Comparison of ENCODE assay signal across 8 cellular contexts in the genomic region with DNA sequence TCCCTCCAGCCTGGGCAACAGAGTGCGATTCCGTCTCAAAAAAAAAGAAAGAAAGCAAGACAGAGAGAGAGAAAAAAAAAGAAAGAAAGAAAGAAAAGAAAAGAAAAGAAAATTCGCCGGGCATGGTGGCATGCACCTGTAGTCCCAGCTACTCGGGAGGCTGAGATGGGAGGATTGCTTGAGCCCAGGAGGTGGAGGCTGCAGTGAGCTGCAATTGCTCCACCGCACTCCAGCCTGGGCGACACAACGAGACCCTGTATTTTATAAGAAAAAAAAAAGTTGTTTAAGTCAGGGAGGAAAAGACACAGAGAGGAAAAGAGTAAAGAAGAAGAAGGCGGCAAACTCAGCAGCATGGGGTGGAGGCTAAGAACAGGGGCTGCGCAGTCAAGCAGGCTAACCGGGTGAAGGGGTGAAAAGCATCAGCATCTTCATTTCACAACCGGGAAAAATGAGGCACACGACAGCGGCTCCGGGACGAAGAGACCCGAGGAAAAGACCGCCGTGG. TPM values are rescaled to one million over a fixed set of nuclear protein-coding genes. Genes with fewer than 3 reads are reported as not detected.
DNase-seq lines count a peak whose midpoint lies in the region; ATAC-seq and TF ChIP-seq lines count a peak whose summit lies in the region.

No MANE protein-coding gene starts in this region.

- intact Hi-C loops in left cardiac atrium (cut with DNase I) = loop anchor here in 1 of 2 donors (5.0 kb wide), 3 partner anchors 527 to 832 kb away; no protein-coding TSS in a partner anchor
- intact Hi-C loops in spleen (cut with DNase I; ENCODE audit: low total_unique reads) = no loop called here

- peaks cover under 1% of the 10 kb centered on the region for H3K9me3 Mint-ChIP-seq in T-helper 1 cell treated with Interleukin-12 subunit alpha and Interleukin-12 subunit beta and Interleukin-4 antibody, amounts not matched to agents 30 μg/mL and 1 μg/mL, for 36 hours

- H3K36me3 ChIP-seq in spleen = peaks cover 0 to 28% (median 22%) of the 10 kb centered on the region in 6 donors

- peaks cover 8 to 49% (median 26%) of the 10 kb centered on the region in 6 donors for H3K4me1 ChIP-seq in spleen

- H3K4me3 Mint-ChIP-seq in T-helper 1 cell treated with Interleukin-12 subunit alpha and Interleukin-12 subunit beta and Interleukin-4 antibody, amounts not matched to agents 30 μg/mL and 1 μg/mL, for 36 hours = peak overlapping the region; percentile 97

- peaks cover 32% of the 10 kb centered on the region for H3K4me1 Mint-ChIP-seq in T-helper 1 cell treated with Interleukin-12 subunit alpha and Interleukin-12 subunit beta and Interleukin-4 antibody, amounts not matched to agents 30 μg/mL and 1 μg/mL, for 36 hours (ENCODE audit: low read depth)

- peak overlapping the region; percentile 78 to 95 (median 89) for H3K4me3 ChIP-seq in spleen

- H3K36me3 Mint-ChIP-seq in T-helper 1 cell treated with Interleukin-12 subunit alpha and Interleukin-12 subunit beta and Interleukin-4 antibody, amounts not matched to agents 30 μg/mL and 1 μg/mL, for 36 hours (ENCODE audit: low read depth) = peaks cover 15% of the 10 kb centered on the region

- 22 to 30% (median 27%) methylated on average over 19 of the region's 19 CpGs for WGBS in spleen, 5 donors

- H3K27me3 ChIP-seq in spleen (replicated peaks in 1 of 7) = no peaks in the 10 kb centered on the region

- no peaks in the 10 kb centered on the region for H3K27me3 Mint-ChIP-seq in T-helper 1 cell treated with Interleukin-12 subunit alpha and Interleukin-12 subunit beta and Interleukin-4 antibody, amounts not matched to agents 30 μg/mL and 1 μg/mL, for 36 hours (ENCODE audit: low read depth)

- H3K27ac ChIP-seq in spleen = peak overlapping the region in 6 of 8 donors; percentile 62 to 91 (median 84)

- ATAC-seq in SK-N-SH treated with all-trans-retinoic acid at 6 μM for 48 hours = peak; percentile 16
- ATAC-seq in left cardiac atrium = peak; percentile 3 to 4

- no peak for TF ChIP-seq POLR2A in spleen (IDR thresholded peaks at IDR 0.05)

- peak overlapping the region; percentile 21 for H3K27ac Mint-ChIP-seq in T-helper 1 cell treated with Interleukin-12 subunit alpha and Interleukin-12 subunit beta and Interleukin-4 antibody, amounts not matched to agents 30 μg/mL and 1 μg/mL, for 36 hours

- DNase-seq in T-helper 1 cell = no peak
- no peak for DNase-seq in left cardiac atrium
- no peak for DNase-seq in spleen
- no peak for DNase-seq in DMS114 treated with DMSO at 0.1 percent for 48 hours (lab: John Stamatoyannopoulos, UW; ENCODE audit: unreplicated experiment)
- no peak for DNase-seq in AG08396 (ENCODE audit: low spot score)
- DNase-seq in SIG-M5 treated with dmso at 0.1 percent for 504 hours (lab: John Stamatoyannopoulos, UW; ENCODE audit: unreplicated experiment) = no peak

- TF ChIP-seq CTCF in spleen (IDR thresholded peaks at IDR 0.05 in 8 of 11, conservative IDR thresholded peaks at IDR 0.05 in 3 of 11) = no peak

- H3K9me3 ChIP-seq in spleen = no peaks in the 10 kb centered on the region

TF ChIP-seq in SK-N-SH treated with all-trans-retinoic acid at 6 μM for 48 hours, 23 proteins besides CTCF, POLR2A, EP300 and RAD21:
- TF ChIP-seq ESRRG (CRISPR knock-in tag; IDR thresholded peaks at IDR 0.05) (no peak), RARB (CRISPR knock-in tag; IDR thresholded peaks at IDR 0.05) (no peak), OSR1 (CRISPR knock-in tag; IDR thresholded peaks at IDR 0.05) (no peak), TOX (CRISPR knock-in tag; IDR thresholded peaks at IDR 0.05; ENCODE audit: borderline replicate concordance) (no peak), CSDC2 (CRISPR knock-in tag; IDR thresholded peaks at IDR 0.05) (no peak), ZFP30 (CRISPR knock-in tag; IDR thresholded peaks at IDR 0.05) (no peak), TCF4 (CRISPR knock-in tag; IDR thresholded peaks at IDR 0.05; ENCODE audit: borderline replicate concordance) (no peak), ISL1 (CRISPR knock-in tag; IDR thresholded peaks at IDR 0.05) (no peak), SNAI2 (CRISPR knock-in tag; IDR thresholded peaks at IDR 0.05) (no peak), ARNTL (CRISPR knock-in tag; IDR thresholded peaks at IDR 0.05; ENCODE audit: borderline replicate concordance, low read depth) (no peak; the same call in 1 of the 2 replicates)
- TF ChIP-seq, protein P1, sequence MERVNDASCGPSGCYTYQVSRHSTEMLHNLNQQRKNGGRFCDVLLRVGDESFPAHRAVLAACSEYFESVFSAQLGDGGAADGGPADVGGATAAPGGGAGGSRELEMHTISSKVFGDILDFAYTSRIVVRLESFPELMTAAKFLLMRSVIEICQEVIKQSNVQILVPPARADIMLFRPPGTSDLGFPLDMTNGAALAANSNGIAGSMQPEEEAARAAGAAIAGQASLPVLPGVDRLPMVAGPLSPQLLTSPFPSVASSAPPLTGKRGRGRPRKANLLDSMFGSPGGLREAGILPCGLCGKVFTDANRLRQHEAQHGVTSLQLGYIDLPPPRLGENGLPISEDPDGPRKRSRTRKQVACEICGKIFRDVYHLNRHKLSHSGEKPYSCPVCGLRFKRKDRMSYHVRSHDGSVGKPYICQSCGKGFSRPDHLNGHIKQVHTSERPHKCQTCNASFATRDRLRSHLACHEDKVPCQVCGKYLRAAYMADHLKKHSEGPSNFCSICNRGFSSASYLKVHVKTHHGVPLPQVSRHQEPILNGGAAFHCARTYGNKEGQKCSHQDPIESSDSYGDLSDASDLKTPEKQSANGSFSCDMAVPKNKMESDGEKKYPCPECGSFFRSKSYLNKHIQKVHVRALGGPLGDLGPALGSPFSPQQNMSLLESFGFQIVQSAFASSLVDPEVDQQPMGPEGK (CRISPR knock-in tag; IDR thresholded peaks at IDR 0.05; ENCODE audit: borderline replicate concordance) = no peak
- TF ChIP-seq, protein P2, sequence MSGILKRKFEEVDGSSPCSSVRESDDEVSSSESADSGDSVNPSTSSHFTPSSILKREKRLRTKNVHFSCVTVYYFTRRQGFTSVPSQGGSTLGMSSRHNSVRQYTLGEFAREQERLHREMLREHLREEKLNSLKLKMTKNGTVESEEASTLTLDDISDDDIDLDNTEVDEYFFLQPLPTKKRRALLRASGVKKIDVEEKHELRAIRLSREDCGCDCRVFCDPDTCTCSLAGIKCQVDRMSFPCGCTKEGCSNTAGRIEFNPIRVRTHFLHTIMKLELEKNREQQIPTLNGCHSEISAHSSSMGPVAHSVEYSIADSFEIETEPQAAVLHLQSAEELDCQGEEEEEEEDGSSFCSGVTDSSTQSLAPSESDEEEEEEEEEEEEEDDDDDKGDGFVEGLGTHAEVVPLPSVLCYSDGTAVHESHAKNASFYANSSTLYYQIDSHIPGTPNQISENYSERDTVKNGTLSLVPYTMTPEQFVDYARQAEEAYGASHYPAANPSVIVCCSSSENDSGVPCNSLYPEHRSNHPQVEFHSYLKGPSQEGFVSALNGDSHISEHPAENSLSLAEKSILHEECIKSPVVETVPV (CRISPR knock-in tag; IDR thresholded peaks at IDR 0.05) = no peak
- TF ChIP-seq, protein P3, sequence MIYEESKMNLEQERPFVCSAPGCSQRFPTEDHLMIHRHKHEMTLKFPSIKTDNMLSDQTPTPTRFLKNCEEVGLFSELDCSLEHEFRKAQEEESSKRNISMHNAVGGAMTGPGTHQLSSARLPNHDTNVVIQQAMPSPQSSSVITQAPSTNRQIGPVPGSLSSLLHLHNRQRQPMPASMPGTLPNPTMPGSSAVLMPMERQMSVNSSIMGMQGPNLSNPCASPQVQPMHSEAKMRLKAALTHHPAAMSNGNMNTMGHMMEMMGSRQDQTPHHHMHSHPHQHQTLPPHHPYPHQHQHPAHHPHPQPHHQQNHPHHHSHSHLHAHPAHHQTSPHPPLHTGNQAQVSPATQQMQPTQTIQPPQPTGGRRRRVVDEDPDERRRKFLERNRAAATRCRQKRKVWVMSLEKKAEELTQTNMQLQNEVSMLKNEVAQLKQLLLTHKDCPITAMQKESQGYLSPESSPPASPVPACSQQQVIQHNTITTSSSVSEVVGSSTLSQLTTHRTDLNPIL (CRISPR knock-in tag; IDR thresholded peaks at IDR 0.05; ENCODE audit: low read depth) = no peak
- TF ChIP-seq, protein P4, sequence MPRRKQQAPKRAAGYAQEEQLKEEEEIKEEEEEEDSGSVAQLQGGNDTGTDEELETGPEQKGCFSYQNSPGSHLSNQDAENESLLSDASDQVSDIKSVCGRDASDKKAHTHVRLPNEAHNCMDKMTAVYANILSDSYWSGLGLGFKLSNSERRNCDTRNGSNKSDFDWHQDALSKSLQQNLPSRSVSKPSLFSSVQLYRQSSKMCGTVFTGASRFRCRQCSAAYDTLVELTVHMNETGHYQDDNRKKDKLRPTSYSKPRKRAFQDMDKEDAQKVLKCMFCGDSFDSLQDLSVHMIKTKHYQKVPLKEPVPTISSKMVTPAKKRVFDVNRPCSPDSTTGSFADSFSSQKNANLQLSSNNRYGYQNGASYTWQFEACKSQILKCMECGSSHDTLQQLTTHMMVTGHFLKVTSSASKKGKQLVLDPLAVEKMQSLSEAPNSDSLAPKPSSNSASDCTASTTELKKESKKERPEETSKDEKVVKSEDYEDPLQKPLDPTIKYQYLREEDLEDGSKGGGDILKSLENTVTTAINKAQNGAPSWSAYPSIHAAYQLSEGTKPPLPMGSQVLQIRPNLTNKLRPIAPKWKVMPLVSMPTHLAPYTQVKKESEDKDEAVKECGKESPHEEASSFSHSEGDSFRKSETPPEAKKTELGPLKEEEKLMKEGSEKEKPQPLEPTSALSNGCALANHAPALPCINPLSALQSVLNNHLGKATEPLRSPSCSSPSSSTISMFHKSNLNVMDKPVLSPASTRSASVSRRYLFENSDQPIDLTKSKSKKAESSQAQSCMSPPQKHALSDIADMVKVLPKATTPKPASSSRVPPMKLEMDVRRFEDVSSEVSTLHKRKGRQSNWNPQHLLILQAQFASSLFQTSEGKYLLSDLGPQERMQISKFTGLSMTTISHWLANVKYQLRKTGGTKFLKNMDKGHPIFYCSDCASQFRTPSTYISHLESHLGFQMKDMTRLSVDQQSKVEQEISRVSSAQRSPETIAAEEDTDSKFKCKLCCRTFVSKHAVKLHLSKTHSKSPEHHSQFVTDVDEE (CRISPR knock-in tag; IDR thresholded peaks at IDR 0.05) = no peak

RNA-seq across cellular contexts. Expression of a gene that starts 0.6 kb away (rescaled TPM):
- 1 to 10 TPM; 4.6 to 6.3 TPM for total RNA-seq in left cardiac atrium
- 10 to 100 TPM in 1 of 7 donors, 1 to 10 TPM in 6; 5.9 to 12.7 (median 8.7) TPM for total RNA-seq in spleen
- 1 to 10 TPM; 1.1 to 2.3 (median 1.1) TPM for polyA plus RNA-seq in spleen

RNA-seq across cellular contexts. Expression of a gene that starts 46.5 kb away (rescaled TPM):
- 10 to 100 TPM; 24.5 to 25.3 TPM for total RNA-seq in left cardiac atrium
- total RNA-seq in spleen = 100 to 1,000 TPM in 1 of 7 donors, 10 to 100 TPM in 6; 61.4 to 118 (median 72.1) TPM
- polyA plus RNA-seq in spleen = 10 to 100 TPM; 13.1 to 19.8 (median 14.6) TPM

RNA-seq across cellular contexts. Expression of a gene that starts 47.9 kb away (rescaled TPM):
- total RNA-seq in left cardiac atrium (100 to 1,000 TPM; 241 to 261 TPM), spleen (100 to 1,000 TPM in 6 of 7 donors, 10 to 100 TPM in 1; 98.9 to 220 (median 144) TPM)
- 100 to 1,000 TPM; 182 to 204 (median 187) TPM for polyA plus RNA-seq in spleen
